In the genomic region with DNA sequence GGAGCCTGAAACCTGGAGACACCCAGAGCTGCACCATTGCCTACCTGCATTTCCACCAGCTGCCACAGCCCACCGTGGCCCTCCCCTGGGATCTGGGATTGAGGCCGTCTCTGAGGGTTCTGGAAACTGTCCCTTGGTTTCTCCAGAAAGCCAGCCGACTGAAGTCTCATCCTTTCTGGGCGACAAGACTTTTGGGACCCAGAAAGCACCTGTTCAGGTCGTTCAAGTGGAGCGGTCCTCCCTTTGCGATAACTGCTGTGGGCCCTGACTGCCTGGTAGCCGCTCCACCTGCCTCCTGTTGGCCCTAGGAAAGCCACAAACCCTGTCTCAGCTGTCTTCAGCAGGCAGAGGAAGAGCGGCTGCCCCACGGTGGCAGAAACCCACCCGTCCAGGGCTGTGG, we compare ENCODE assay signal across 22 cellular contexts.
"Had no signal": no experiment of that assay in that cellular context is flagged by ENCODE, and none has a peak within 500 bp of the region (broad histone marks: within the 10 kb centered on the region; RNA-seq: fewer than 3 reads in every experiment).

No MANE protein-coding gene starts in this region.

- H3K27ac ChIP-seq: colonic mucosa, epithelial cell of prostate, esophagus squamous epithelium, gastrocnemius medialis, heart right ventricle, left lung had no signal

- H3K9me3 ChIP-seq: colonic mucosa, gastrocnemius medialis, heart right ventricle, left lung had no signal

- H3K36me3 ChIP-seq: colonic mucosa, esophagus squamous epithelium, gastrocnemius medialis, heart right ventricle, left lung had no signal

- H3K4me1 ChIP-seq: colonic mucosa, esophagus squamous epithelium, gastrocnemius medialis, heart right ventricle, left lung had no signal

- DNase-seq: colonic mucosa; cortex of kidney; effector CD8-positive, alpha-beta T cell; effector memory CD8-positive, alpha-beta T cell; endodermal cell; erythroblast; esophagus squamous epithelium; foreskin fibroblast; foreskin melanocyte; gastrocnemius medialis; glutamatergic neuron; head of caudate nucleus; heart right ventricle; hippocampal formation; left cardiac atrium; left lung; left ventricle myocardium superior; mammary epithelial cell; mesendoderm; midbrain had no signal

- ATAC-seq: effector memory CD8-positive, alpha-beta T cell; esophagus mucosa; gastrocnemius medialis; heart right ventricle; left cardiac atrium; left lung; left ventricle myocardium superior had no signal

- H3K27me3 ChIP-seq: colonic mucosa, esophagus squamous epithelium had no signal

- H3K4me3 ChIP-seq: colonic mucosa, esophagus squamous epithelium, gastrocnemius medialis, heart right ventricle, left lung had no signal
